In the genomic region with DNA sequence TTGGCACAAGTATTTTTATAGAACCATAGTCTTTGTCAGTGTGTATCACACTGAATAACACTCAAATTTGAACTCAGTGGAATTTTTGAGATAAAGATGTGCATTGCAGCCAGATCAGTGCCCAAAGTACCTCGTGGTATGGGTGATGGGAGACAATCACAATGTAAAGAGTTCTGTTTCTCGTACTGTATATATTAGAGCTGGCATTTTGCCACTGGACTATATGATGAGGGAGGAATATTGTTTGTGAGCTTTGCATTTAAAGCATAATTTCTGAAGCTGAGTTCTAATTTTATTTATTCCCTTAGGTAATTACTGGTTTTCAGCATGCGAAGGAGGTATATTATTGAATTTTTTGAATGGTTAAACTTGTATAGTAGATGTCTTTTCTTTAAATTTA, we compare ENCODE assay signal across 19 cellular contexts.
"Had no signal": no experiment of that assay in that cellular context is flagged by ENCODE, and none has a peak within 500 bp of the region (broad histone marks: within the 10 kb centered on the region; RNA-seq: fewer than 3 reads in every experiment).

No MANE protein-coding gene starts in this region.

- H3K36me3 ChIP-seq: cardiac muscle cell, thyroid gland, WERI-Rb-1 had no signal

- H3K4me3 Mint-ChIP-seq: activated naive CD8-positive, alpha-beta T cell; activated T-cell treated with anti-CD3 and anti-CD28 coated beads, Interleukin-2, amount 50 U/mL, for 72 hours; effector memory CD8-positive, alpha-beta T cell; mesothelial cell of epicardium; natural killer cell treated with Interleukin-12 subunit alpha and Interleukin-12 subunit beta and Interleukin-15 and Interleukin-18, amount 100 ng/mL, for 72 hours had no signal

- H3K27me3 ChIP-seq: cardiac muscle cell, thyroid gland had no signal

- ATAC-seq: activated T-cell treated with anti-CD3 and anti-CD28 coated beads, Interleukin-2, amount 50 U/mL, for 72 hours; effector memory CD8-positive, alpha-beta T cell; natural killer cell treated with Interleukin-12 subunit alpha and Interleukin-12 subunit beta and Interleukin-15 and Interleukin-18, amount 100 ng/mL, for 72 hours had no signal

- DNase-seq: activated CD4-positive, alpha-beta T cell treated with anti-CD3 and anti-CD28 coated beads for 1 hour; activated CD8-positive, alpha-beta memory T cell treated with anti-CD3 and anti-CD28 coated beads for 24 hours; activated CD8-positive, alpha-beta memory T cell treated with anti-CD3 and anti-CD28 coated beads, Interleukin-2, amount 50 U/mL, for 48 hours; activated gamma-delta T cell; activated T-cell treated with anti-CD3 and anti-CD28 coated beads, Interleukin-2, amount 50 U/mL, for 72 hours; amniotic stem cell; effector memory CD8-positive, alpha-beta T cell; hippocampal formation; islet precursor cell; nucleus accumbens; stimulated activated CD4-positive, alpha-beta T cell treated with anti-CD3 and anti-CD28 coated beads, Interleukin-12 subunit alpha, Interleukin-12 subunit beta, amount 100 ng/mL, for 4 hours; stimulated activated CD4-positive, alpha-beta T cell treated with anti-CD3 and anti-CD28 coated beads, Interleukin-1b, Interleukin-23, amount 100 ng/mL, for 48 hours; stimulated activated CD8-positive, alpha-beta memory T cell treated with anti-CD3 and anti-CD28 coated beads, Interleukin-4, amount 100 ng/mL, for 48 hours; thyroid gland; WERI-Rb-1 had no signal

- H3K27me3 Mint-ChIP-seq: activated naive CD8-positive, alpha-beta T cell; effector memory CD8-positive, alpha-beta T cell; natural killer cell treated with Interleukin-12 subunit alpha and Interleukin-12 subunit beta and Interleukin-15 and Interleukin-18, amount 100 ng/mL, for 72 hours had no signal

- H3K9me3 ChIP-seq: thyroid gland had no signal

- H3K27ac ChIP-seq: cardiac muscle cell, thyroid gland, WERI-Rb-1 had no signal

- H3K27ac Mint-ChIP-seq: activated naive CD8-positive, alpha-beta T cell; activated T-cell treated with anti-CD3 and anti-CD28 coated beads, Interleukin-2, amount 50 U/mL, for 72 hours; mesothelial cell of epicardium; natural killer cell treated with Interleukin-12 subunit alpha and Interleukin-12 subunit beta and Interleukin-15 and Interleukin-18, amount 100 ng/mL, for 72 hours had no signal

- H3K9me3 Mint-ChIP-seq: activated T-cell treated with anti-CD3 and anti-CD28 coated beads, Interleukin-2, amount 50 U/mL, for 72 hours; effector memory CD8-positive, alpha-beta T cell; mesothelial cell of epicardium had no signal

- H3K36me3 Mint-ChIP-seq: mesothelial cell of epicardium; natural killer cell treated with Interleukin-12 subunit alpha and Interleukin-12 subunit beta and Interleukin-15 and Interleukin-18, amount 100 ng/mL, for 72 hours had no signal

- H3K4me3 ChIP-seq: cardiac muscle cell, thyroid gland had no signal
